Comparison of ENCODE assay signal across 8 cellular contexts in genomic region chr4:76897522-76898384, GRCh38. TPM values are rescaled to one million over a fixed set of nuclear protein-coding genes. Genes with fewer than 3 reads are reported as not detected.
DNase-seq lines count a peak whose midpoint lies in the region; ATAC-seq, FAIRE-seq and TF ChIP-seq lines count a peak whose summit lies in the region.

Gene SOWAHB, minus strand, starts transcription at chr4:76898144. Its CDS starts 295 bp downstream, at chr4:76897849.

- no peak for TF ChIP-seq POLR2A in H1 (IDR thresholded peaks at IDR 0.05; ENCODE audit: control extremely low read depth in 1 of 2, low read depth in 2 of 2, low read length in 2 of 2)
- TF ChIP-seq POLR2A in transverse colon (IDR thresholded peaks at IDR 0.05): peak; percentile 91

- H3K23ac ChIP-seq in H1 (ENCODE audit: insufficient read length): no peak within 1 kb of the TSS

- 1% methylated on average over 64 of the region's 79 CpGs; no CpG with 5 or more reads in 1 of the 2 experiments for WGBS in H1 (ENCODE audit: extremely low coverage in 1 of 2, insufficient coverage in 1 of 2, insufficient read length in 1 of 2, insufficient replicate concordance in 2 of 2, low coverage in 1 of 2, low lambda C conversion rate in 2 of 2, missing lambda C conversion rate in 1 of 2), 2 experiments
- WGBS in transverse colon (ENCODE audit: low coverage in 1 of 2), 2 donors: 1% methylated on average over 26 of the region's 79 CpGs; no CpG with 5 or more reads in 1 of the 2 donors

- H3K4me3 Mint-ChIP-seq in activated CD4-positive, alpha-beta memory T cell treated with anti-CD3 and anti-CD28 coated beads for 36 hours: peak within 1 kb of the TSS; percentile 46

- H3K4ac ChIP-seq in H1 (replicated peaks; ENCODE audit: insufficient read length, low read depth, low read length): no peak within 1 kb of the TSS

- DNase-seq in LNCaP clone FGC (ENCODE audit: low read depth) (peak; percentile 88), H1 (ENCODE audit: low read depth in 1 of 2, low spot score in 2 of 2) (peak; percentile 41 to 80), transverse colon (peak; percentile 93), COLO829 (ENCODE audit: low spot score) (no peak), RKO (ENCODE audit: low spot score) (no peak)
- peak; percentile 33 for DNase-seq in activated CD4-positive, alpha-beta memory T cell treated with anti-CD3 and anti-CD28 coated beads for 36 hours

- in situ Hi-C loops in transverse colon (cut with MboI; ENCODE audit: low pct_ligation_motif_present in 1 of 4, low pct_unique_long_range_greater_than_20kb in 1 of 4, low sequenced_read_pairs in 3 of 4): no loop called here

- POLR2A ChIA-PET in activated CD4-positive, alpha-beta memory T cell treated with anti-CD3 and anti-CD28 coated beads for 36 hours (lab: Charles Lee): no interaction called here
- POLR2A ChIA-PET in H1 (lab: Charles Lee; ENCODE audit: partially characterized antibody): interaction anchor here (0.8 to 1.5 kb wide), 2 partner anchors 52 to 72 kb away, joined by 3 to 4 read pairs; partner anchors contain the start of gene SEPTIN11

- H3K9me3 ChIP-seq in H1 (ENCODE audit: insufficient read depth in 2 of 2, low read depth in 1 of 2, low read length in 1 of 2) (no peaks in the 10 kb centered on the region; a peak in 1 of 4 replicates), mucosa of stomach (ENCODE audit: control insufficient read depth, low read length) (no peaks in the 10 kb centered on the region), transverse colon (no peaks in the 10 kb centered on the region)

- H2AFZ ChIP-seq in H1 (ENCODE audit: low read length): peak within 1 kb of the TSS; percentile 91; the same call in 1 of the 2 replicates

- CTCF ChIA-PET in activated CD4-positive, alpha-beta memory T cell treated with anti-CD3 and anti-CD28 coated beads for 36 hours (lab: Charles Lee): interaction anchor here (1.6 kb wide), 1 partner anchor 147 kb away, joined by 5 read pairs; no protein-coding TSS in a partner anchor
- CTCF ChIA-PET in H1 (lab: Charles Lee; ENCODE audit: partially characterized antibody): interaction anchor here (0.6 to 1.6 kb wide), 6 partner anchors 17 to 337 kb away, joined by 3 to 5 read pairs (median 4); partner anchors contain the start of gene SEPTIN11

- no peak within 1 kb of the TSS for H4K91ac ChIP-seq in H1 (replicated peaks; ENCODE audit: insufficient read length, low read length)

- TF ChIP-seq RAD21 in H1 (IDR thresholded peaks at IDR 0.05 in 1 of 2, conservative IDR thresholded peaks at IDR 0.05 in 1 of 2; ENCODE audit: low read depth in 2 of 2, low read length in 2 of 2): no peak

- H2BK120ac ChIP-seq in H1 (replicated peaks; ENCODE audit: low read depth, low read length): no peak within 1 kb of the TSS

- intact Hi-C loops in activated CD4-positive, alpha-beta memory T cell treated with anti-CD3 and anti-CD28 coated beads for 36 hours (cut with micrococcal nuclease): loop anchor here (5.0 kb wide), 1 partner anchor 135 kb away; no protein-coding TSS in a partner anchor
- intact Hi-C loops in transverse colon (cut with DNase I; ENCODE audit: low total_unique reads): no loop called here

- H2BK12ac ChIP-seq in H1 (ENCODE audit: low read depth, low read length): no peak within 1 kb of the TSS

- no peak within 1 kb of the TSS for H3K56ac ChIP-seq in H1 (replicated peaks; ENCODE audit: insufficient read length, low read depth, low read length)

- H3K9ac ChIP-seq in H1 (replicated peaks in 1 of 4; ENCODE audit: extremely low read depth in 1 of 4, low read depth in 3 of 4, low read length in 3 of 4) (no peak within 1 kb of the TSS), mucosa of stomach (ENCODE audit: low read length) (peak within 1 kb of the TSS; percentile 77)

- peaks cover 16% of the 10 kb centered on the region; the same call in 1 of the 2 replicates for H3K23me2 ChIP-seq in H1 (ENCODE audit: low read depth, low read length)

- H3K18ac ChIP-seq in H1 (ENCODE audit: extremely low read depth, low read length): peak within 1 kb of the TSS; percentile 55; the same call in 1 of the 2 replicates

- H2BK5ac ChIP-seq in H1 (ENCODE audit: low read depth, low read length): peak within 1 kb of the TSS; percentile 16; the same call in 1 of the 2 replicates

- TF ChIP-seq EP300 in H1 (IDR thresholded peaks at IDR 0.05; ENCODE audit: borderline replicate concordance in 1 of 2, low read depth in 2 of 2, low read length in 2 of 2): no peak
- no peak for TF ChIP-seq EP300 in transverse colon (IDR thresholded peaks at IDR 0.05; ENCODE audit: low read depth)

- H3K4me2 ChIP-seq in H1 (ENCODE audit: insufficient read depth in 1 of 2, low read depth in 2 of 2, low read length in 2 of 2): peak within 1 kb of the TSS; percentile 65 to 98

- H3K4me1 Mint-ChIP-seq in activated CD4-positive, alpha-beta memory T cell treated with anti-CD3 and anti-CD28 coated beads for 36 hours (ENCODE audit: low read depth): no peaks in the 10 kb centered on the region

- no peak for FAIRE-seq in H1 (lab: Jason Lieb, UNC)

- H3K27me3 ChIP-seq in H1 (replicated peaks in 1 of 4; ENCODE audit: control insufficient read depth in 3 of 4, extremely low read depth in 1 of 4, insufficient read depth in 3 of 4, low read length in 3 of 4) (peaks cover 20 to 51% (median 44%) of the 10 kb centered on the region in 4 experiments), mucosa of stomach (ENCODE audit: control insufficient read depth, insufficient read depth, low read length) (peaks cover 12% of the 10 kb centered on the region), transverse colon (peaks cover 37% of the 10 kb centered on the region)

- no peaks in the 10 kb centered on the region for H3K36me3 Mint-ChIP-seq in activated CD4-positive, alpha-beta memory T cell treated with anti-CD3 and anti-CD28 coated beads for 36 hours

- no peaks in the 10 kb centered on the region for H3K79me1 ChIP-seq in H1 (ENCODE audit: low read depth, low read length)

- H3K36me3 ChIP-seq in H1 (ENCODE audit: control insufficient read depth in 2 of 4, insufficient read depth in 4 of 4, low read length in 3 of 4): no peaks in the 10 kb centered on the region
- no peaks in the 10 kb centered on the region for H3K36me3 ChIP-seq in mucosa of stomach (ENCODE audit: control insufficient read depth, insufficient read depth, low read length)
- no peaks in the 10 kb centered on the region for H3K36me3 ChIP-seq in transverse colon

- H3K4me3 ChIP-seq in LNCaP clone FGC (ENCODE audit: low read depth, low read length) (peak within 1 kb of the TSS; percentile 76), H1 (ENCODE audit: extremely low read depth in 1 of 4, insufficient read depth in 2 of 4, low read depth in 3 of 4, low read length in 4 of 4) (peak within 1 kb of the TSS; percentile 47 to 75 (median 61)), mucosa of stomach (ENCODE audit: low read length) (peak within 1 kb of the TSS; percentile 47), transverse colon (peak within 1 kb of the TSS; percentile 25 to 73 (median 63))

- no peak within 1 kb of the TSS for H3K27ac ChIP-seq in H1 (ENCODE audit: low read depth, low read length)
- H3K27ac ChIP-seq in transverse colon: peak within 1 kb of the TSS; percentile 85 to 94 (median 90)

- no peak within 1 kb of the TSS for H2AK5ac ChIP-seq in H1 (ENCODE audit: low read depth, low read length)

- no peaks in the 10 kb centered on the region for H4K20me1 ChIP-seq in H1 (replicated peaks in 1 of 2; ENCODE audit: control insufficient read depth in 1 of 2, insufficient read depth in 2 of 2, low read length in 2 of 2)

- H4K8ac ChIP-seq in H1 (ENCODE audit: extremely low read depth, insufficient read depth, low read length): no peak within 1 kb of the TSS

- peak within 1 kb of the TSS; percentile 23; the same call in 1 of the 2 replicates for H2BK15ac ChIP-seq in H1 (ENCODE audit: low read length)

- H3K14ac ChIP-seq in H1 (ENCODE audit: insufficient read length): no peak within 1 kb of the TSS

- no peak within 1 kb of the TSS for H4K5ac ChIP-seq in H1 (ENCODE audit: insufficient read length, low read depth, low read length)

- peak; percentile 50 for ATAC-seq in GM18909 (IDR thresholded peaks at IDR 0.05; ENCODE audit: poor library complexity, unreplicated experiment)

- TF ChIP-seq CTCF in LNCaP clone FGC (IDR thresholded peaks at IDR 0.05; ENCODE audit: control insufficient read depth, extremely low read depth, insufficient read depth) (no peak), H1 (IDR thresholded peaks at IDR 0.05; ENCODE audit: control extremely low read depth in 1 of 3, insufficient read depth in 1 of 3, low read depth in 1 of 3, low read length in 3 of 3) (no peak), transverse colon (IDR thresholded peaks at IDR 0.05) (no peak)

- H3K79me2 ChIP-seq in H1 (ENCODE audit: control insufficient read depth in 1 of 2, insufficient read depth in 2 of 2, low read length in 2 of 2): no peaks in the 10 kb centered on the region

- H3K4me1 ChIP-seq in H1 (replicated peaks in 1 of 4; ENCODE audit: control insufficient read depth in 3 of 4, insufficient read depth in 4 of 4, low read length in 3 of 4) (peaks cover 0 to 2% (median 2%) of the 10 kb centered on the region in 4 experiments; a peak in 5 of 7 replicates), mucosa of stomach (ENCODE audit: control insufficient read depth, insufficient read depth, low read length) (peaks cover 26% of the 10 kb centered on the region), transverse colon (peaks cover 2 to 54% (median 14%) of the 10 kb centered on the region in 4 donors)

- H3K27me3 Mint-ChIP-seq in activated CD4-positive, alpha-beta memory T cell treated with anti-CD3 and anti-CD28 coated beads for 36 hours: peaks cover 24% of the 10 kb centered on the region

- no peak within 1 kb of the TSS for H2BK20ac ChIP-seq in H1 (ENCODE audit: low read length)

- no peaks in the 10 kb centered on the region for H3K9me3 Mint-ChIP-seq in activated CD4-positive, alpha-beta memory T cell treated with anti-CD3 and anti-CD28 coated beads for 36 hours

- H3K27ac Mint-ChIP-seq in activated CD4-positive, alpha-beta memory T cell treated with anti-CD3 and anti-CD28 coated beads for 36 hours: no peak within 1 kb of the TSS

TF ChIP-seq in H1, 55 proteins besides CTCF, POLR2A, EP300 and RAD21 (continues in another document):
- TF ChIP-seq RNF2 (IDR thresholded peaks at IDR 0.05; ENCODE audit: borderline replicate concordance, low read depth, low read length, missing control alignments, poor library complexity, severe bottlenecking): peak; percentile 3

RNA-seq across cellular contexts. Expression of gene SOWAHB, which starts in this region (rescaled TPM):
- not detected for total RNA-seq in activated CD4-positive, alpha-beta memory T cell treated with anti-CD3 and anti-CD28 coated beads for 36 hours
- total RNA-seq in H1 (2021; fragmentation: NEBNext Ultra II Directional; extraction: Animal tissue kit (Norgen Biotek cat#: 25700)): 0.65 and 1.1 TPM in 2 replicates
- polyA plus RNA-seq in H1 (2011; rRNA removed): 0.15 and 0.31 TPM in 2 replicates
- polyA plus RNA-seq in H1 (2011; cell fraction: cytosol; rRNA removed): 0.34 TPM
- polyA plus RNA-seq in H1 (2011; cell fraction: nucleus; rRNA removed): 0.46 TPM
- polyA plus RNA-seq in H1 (2012, experiment 1 of 2): 0.14 to 0.57 TPM (median 0.41 TPM) in 4 replicates
- polyA plus RNA-seq in H1 (2012, experiment 2 of 2): 0.13 TPM
- polyA plus RNA-seq in H1 (2013, experiment 1 of 2): 0.24 TPM
- 0.26 TPM for polyA plus RNA-seq in H1 (2013, experiment 2 of 2)
- polyA minus RNA-seq in H1 (2011; rRNA and poly(A)+ RNA removed): 0.41 and 0.63 TPM in 2 replicates
- 1.5 TPM for polyA minus RNA-seq in H1 (2011; cell fraction: cytosol; rRNA and poly(A)+ RNA removed)
- 1.9 TPM for polyA minus RNA-seq in H1 (2011; cell fraction: nucleus; rRNA and poly(A)+ RNA removed)
- total RNA-seq in transverse colon: 10 to 100 TPM; 19.3 to 63.2 (median 33.1) TPM

Comparison
In these comparisons a context has a peak if more than half of its experiments do, and no peak if none do; other contexts are left out.
1. Peak in DNase-seq in activated CD4-positive, alpha-beta memory T cell treated with anti-CD3 and anti-CD28 coated beads for 36 hours; RNA of the gene not detected or under 1 TPM.
2. DNase-seq: peak in LNCaP clone FGC (single experiment), H1 (2 of 2) and transverse colon (single experiment); none in COLO829 (single experiment) and RKO (single experiment).
3. Peak in every context shown above with its lines, with median percentiles within 50 percentile points of each other: H3K4me3 ChIP-seq.